ENCODE assay signal across 10 cellular contexts in the genomic region with DNA sequence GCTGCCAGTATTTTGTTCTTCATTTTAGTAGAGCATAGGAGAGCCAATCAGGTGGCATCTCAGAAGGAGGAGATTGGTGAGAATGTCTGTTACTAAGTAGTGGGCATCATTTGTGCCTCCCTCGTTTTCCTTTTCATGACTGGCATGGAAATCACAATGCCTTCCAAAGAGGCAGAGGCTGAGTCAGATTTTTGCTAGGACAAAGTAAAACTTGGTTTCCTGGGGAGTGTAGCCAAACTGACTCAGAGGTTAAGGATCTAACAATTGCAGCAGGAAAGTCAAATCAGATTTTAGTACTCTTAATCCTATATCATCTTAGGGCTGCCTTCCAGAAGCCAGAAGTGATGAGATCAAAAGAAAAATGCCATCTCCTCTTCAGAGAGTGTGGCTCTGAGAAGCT.
DNase-seq lines count a peak whose midpoint lies in the region; ATAC-seq and TF ChIP-seq lines count a peak whose summit lies in the region.
"Had no signal": no experiment of that assay in that cellular context is flagged by ENCODE, and none has a peak within 500 bp of the region (broad histone marks: within the 10 kb centered on the region; RNA-seq: fewer than 3 reads in every experiment).

No MANE protein-coding gene starts in this region.

- peak overlapping the region; percentile 16; the same call in 1 of the 2 replicates for H3K9ac ChIP-seq in GM23248

- H3K4me2 ChIP-seq in GM23248 (ENCODE audit: unreplicated experiment) = peak overlapping the region; percentile 71

- H3F3A ChIP-seq in GM23248 (ENCODE audit: insufficient read depth) = peaks cover 20% of the 10 kb centered on the region

- no peaks in the 10 kb centered on the region for H4K20me1 ChIP-seq in GM23248 (ENCODE audit: insufficient read depth)

- H3K27me3 ChIP-seq in GM23248 (replicated peaks; ENCODE audit: insufficient read depth) = no peaks in the 10 kb centered on the region

- H3K36me3 ChIP-seq in GM23248 (ENCODE audit: low read depth) = no peaks in the 10 kb centered on the region

- DNase-seq in GM23248 (peak; percentile 93), fibroblast of pulmonary artery (ENCODE audit: low read depth) (peak; percentile 39), stromal cell of bone marrow (ENCODE audit: low read depth) (peak; percentile 76), NCI-H510A (lab: John Stamatoyannopoulos, UW) (no peak), coronary artery (ENCODE audit: low spot score) (no peak)
- DNase-seq: activated T-cell treated with anti-CD3 and anti-CD28 coated beads, Interleukin-2, amount 50 U/mL, for 1 hour; CD8-positive, alpha-beta memory T cell; SW 1271 had no signal

- H3K27ac ChIP-seq in GM23248 = peak overlapping the region; percentile 67
- no peak overlapping the region for H3K27ac ChIP-seq in coronary artery

- no peaks in the 10 kb centered on the region for H3K9me2 ChIP-seq in GM23248 (ENCODE audit: insufficient read depth)

- TF ChIP-seq POLR2A in GM18505 (IDR thresholded peaks at IDR 0.05; ENCODE audit: borderline replicate concordance, extremely low read depth, insufficient read depth, insufficient read length) = no peak

- no peaks in the 10 kb centered on the region for H3K79me2 ChIP-seq in GM23248 (ENCODE audit: insufficient read depth)

- H3K4me3 ChIP-seq in GM23248 (no peak overlapping the region), fibroblast of pulmonary artery (replicated peaks; ENCODE audit: low read depth, low read length) (no peak overlapping the region), coronary artery (no peak overlapping the region)

- peaks cover 34% of the 10 kb centered on the region for H3K4me1 ChIP-seq in GM23248 (ENCODE audit: insufficient read depth)

- WGBS in GM23248 (ENCODE audit: low coverage in 1 of 2, low lambda C conversion rate in 2 of 2, missing lambda C conversion rate in 2 of 2), 2 experiments = 0% methylated on average over 1 of the region's 1 CpG

- ATAC-seq in SK-N-SH treated with all-trans-retinoic acid at 6 μM for 48 hours (peak; percentile 75), GM18505 (IDR thresholded peaks at IDR 0.05; ENCODE audit: unreplicated experiment) (no peak)

- H3K9me3 ChIP-seq in GM23248 (ENCODE audit: low read depth) = no peaks in the 10 kb centered on the region

- TF ChIP-seq CTCF in fibroblast of pulmonary artery (IDR thresholded peaks at IDR 0.05; ENCODE audit: low read length, missing control alignments) (no peak), coronary artery (IDR thresholded peaks at IDR 0.05) (no peak)

- in situ Hi-C loops in GM23248 (cut with MboI) = no loop called here

- no peak overlapping the region for H2AFZ ChIP-seq in GM23248

TF ChIP-seq in SK-N-SH treated with all-trans-retinoic acid at 6 μM for 48 hours, 23 proteins besides CTCF, POLR2A, EP300 and RAD21:
- TF ChIP-seq ZC3H10 (CRISPR knock-in tag; IDR thresholded peaks at IDR 0.05) (no peak), GLIS3 (CRISPR knock-in tag; IDR thresholded peaks at IDR 0.05) (no peak), ZNF70 (CRISPR knock-in tag; IDR thresholded peaks at IDR 0.05) (no peak), ARNTL (CRISPR knock-in tag; IDR thresholded peaks at IDR 0.05; ENCODE audit: borderline replicate concordance, low read depth) (no peak), TCF4 (CRISPR knock-in tag; IDR thresholded peaks at IDR 0.05; ENCODE audit: borderline replicate concordance) (no peak), ZNF8 (CRISPR knock-in tag; IDR thresholded peaks at IDR 0.05) (no peak), ESRRG (CRISPR knock-in tag; IDR thresholded peaks at IDR 0.05) (no peak), CSDC2 (CRISPR knock-in tag; IDR thresholded peaks at IDR 0.05) (no peak), ZFP30 (CRISPR knock-in tag; IDR thresholded peaks at IDR 0.05) (no peak), OSR1 (CRISPR knock-in tag; IDR thresholded peaks at IDR 0.05) (no peak), ZFP3 (CRISPR knock-in tag; IDR thresholded peaks at IDR 0.05) (no peak)
- TF ChIP-seq, protein P1, sequence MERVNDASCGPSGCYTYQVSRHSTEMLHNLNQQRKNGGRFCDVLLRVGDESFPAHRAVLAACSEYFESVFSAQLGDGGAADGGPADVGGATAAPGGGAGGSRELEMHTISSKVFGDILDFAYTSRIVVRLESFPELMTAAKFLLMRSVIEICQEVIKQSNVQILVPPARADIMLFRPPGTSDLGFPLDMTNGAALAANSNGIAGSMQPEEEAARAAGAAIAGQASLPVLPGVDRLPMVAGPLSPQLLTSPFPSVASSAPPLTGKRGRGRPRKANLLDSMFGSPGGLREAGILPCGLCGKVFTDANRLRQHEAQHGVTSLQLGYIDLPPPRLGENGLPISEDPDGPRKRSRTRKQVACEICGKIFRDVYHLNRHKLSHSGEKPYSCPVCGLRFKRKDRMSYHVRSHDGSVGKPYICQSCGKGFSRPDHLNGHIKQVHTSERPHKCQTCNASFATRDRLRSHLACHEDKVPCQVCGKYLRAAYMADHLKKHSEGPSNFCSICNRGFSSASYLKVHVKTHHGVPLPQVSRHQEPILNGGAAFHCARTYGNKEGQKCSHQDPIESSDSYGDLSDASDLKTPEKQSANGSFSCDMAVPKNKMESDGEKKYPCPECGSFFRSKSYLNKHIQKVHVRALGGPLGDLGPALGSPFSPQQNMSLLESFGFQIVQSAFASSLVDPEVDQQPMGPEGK (CRISPR knock-in tag; IDR thresholded peaks at IDR 0.05; ENCODE audit: borderline replicate concordance) = no peak
- TF ChIP-seq, protein P2, sequence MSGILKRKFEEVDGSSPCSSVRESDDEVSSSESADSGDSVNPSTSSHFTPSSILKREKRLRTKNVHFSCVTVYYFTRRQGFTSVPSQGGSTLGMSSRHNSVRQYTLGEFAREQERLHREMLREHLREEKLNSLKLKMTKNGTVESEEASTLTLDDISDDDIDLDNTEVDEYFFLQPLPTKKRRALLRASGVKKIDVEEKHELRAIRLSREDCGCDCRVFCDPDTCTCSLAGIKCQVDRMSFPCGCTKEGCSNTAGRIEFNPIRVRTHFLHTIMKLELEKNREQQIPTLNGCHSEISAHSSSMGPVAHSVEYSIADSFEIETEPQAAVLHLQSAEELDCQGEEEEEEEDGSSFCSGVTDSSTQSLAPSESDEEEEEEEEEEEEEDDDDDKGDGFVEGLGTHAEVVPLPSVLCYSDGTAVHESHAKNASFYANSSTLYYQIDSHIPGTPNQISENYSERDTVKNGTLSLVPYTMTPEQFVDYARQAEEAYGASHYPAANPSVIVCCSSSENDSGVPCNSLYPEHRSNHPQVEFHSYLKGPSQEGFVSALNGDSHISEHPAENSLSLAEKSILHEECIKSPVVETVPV (CRISPR knock-in tag; IDR thresholded peaks at IDR 0.05) = no peak

Comparison
In these comparisons a context has a peak if more than half of its experiments do, and no peak if none do; other contexts are left out.
1. DNase-seq: peak in GM23248 (single experiment), fibroblast of pulmonary artery (single experiment) and stromal cell of bone marrow (single experiment); none in NCI-H510A (single experiment) and coronary artery (single experiment).